Comparison of ENCODE assay signal across 1 cellular context in the genomic region with DNA sequence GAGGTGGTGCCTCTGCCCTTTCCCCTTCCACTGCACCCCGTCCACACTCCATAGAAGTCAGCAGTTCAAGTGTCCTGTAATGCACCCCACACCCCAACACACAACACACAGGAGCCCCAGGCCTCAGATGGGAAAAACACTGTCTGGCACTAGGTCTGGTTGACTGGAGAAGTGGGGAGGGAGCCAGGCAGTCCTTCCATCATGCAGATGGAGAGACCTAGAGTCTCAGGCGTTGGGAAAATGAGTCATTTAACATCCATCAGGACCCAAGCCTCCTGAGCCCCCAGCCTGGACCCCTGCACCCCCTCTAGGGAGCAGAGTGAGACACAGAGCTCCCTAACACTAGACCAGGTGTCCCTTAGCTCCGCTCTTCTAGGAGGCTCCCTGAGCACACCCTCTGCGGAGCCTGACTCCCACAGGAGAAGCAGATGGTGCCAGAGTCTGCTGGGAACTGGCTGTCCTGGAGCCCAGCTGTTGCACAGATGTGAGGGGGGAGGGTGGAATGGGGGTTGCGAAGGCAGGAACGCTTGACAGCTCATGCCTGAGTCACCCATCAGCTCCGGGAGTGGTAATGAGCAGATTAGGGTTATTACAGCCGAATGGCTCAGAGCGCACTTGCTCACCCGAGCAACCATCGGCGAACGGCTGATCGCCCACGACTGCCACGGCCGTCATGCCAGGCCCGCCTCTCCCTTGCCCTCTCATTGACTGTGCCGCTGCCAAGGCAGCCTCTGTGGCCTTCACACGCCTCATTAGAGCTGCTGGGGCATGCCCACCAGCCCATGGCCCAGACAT.
TF ChIP-seq lines count a peak whose summit lies in the region.

No MANE protein-coding gene starts in this region.

TF ChIP-seq in K562, 482 proteins besides CTCF, POLR2A, EP300 and RAD21 (continued from another document and continues in another):
- TF ChIP-seq SMARCA4 (IDR thresholded peaks at IDR 0.05) (peak; percentile 65; the same call in 1 of the 2 replicates), TAF15 (IDR thresholded peaks at IDR 0.05; ENCODE audit: low read depth, low read length) (no peak), HDAC2 (IDR thresholded peaks at IDR 0.05) (no peak), NR4A1 (CRISPR knock-in tag; IDR thresholded peaks at IDR 0.05) (no peak), NR4A1 (tag; IDR thresholded peaks at IDR 0.05) (no peak), RNF2 (IDR thresholded peaks at IDR 0.05) (no peak), KDM5B (IDR thresholded peaks at IDR 0.05; ENCODE audit: insufficient replicate concordance, low read depth, low read length) (no peak), LEF1 (IDR thresholded peaks at IDR 0.05) (no peak), KLF13 (tag; IDR thresholded peaks at IDR 0.05; ENCODE audit: borderline replicate concordance, low read depth) (no peak), TRIM24 (IDR thresholded peaks at IDR 0.05) (peak; percentile 89 to 92), ETV6 (IDR thresholded peaks at IDR 0.05; ENCODE audit: borderline replicate concordance in 1 of 2, low read depth in 2 of 2, low read length in 1 of 2) (no peak), ETV6 (CRISPR knock-in tag; IDR thresholded peaks at IDR 0.05; ENCODE audit: borderline replicate concordance) (no peak), SETDB1 (IDR thresholded peaks at IDR 0.05; ENCODE audit: low read length) (no peak), CBFA2T3 (IDR thresholded peaks at IDR 0.05) (peak; percentile 96), ZNF274 (IDR thresholded peaks at IDR 0.05; ENCODE audit: borderline replicate concordance, low read depth, low read length) (no peak), RBM39 (optimal IDR thresholded peaks at IDR 0.05; ENCODE audit: low read depth, low read length) (no peak), ZNF644 (tag; IDR thresholded peaks at IDR 0.05; ENCODE audit: low read depth) (no peak), FOXK2 (conservative IDR thresholded peaks at IDR 0.05 in 1 of 2, IDR thresholded peaks at IDR 0.05 in 1 of 2; ENCODE audit: low read depth in 2 of 2) (no peak), JUND (IDR thresholded peaks at IDR 0.05; ENCODE audit: borderline replicate concordance, low read depth, low read length) (peak; percentile 81), JUND (tag; IDR thresholded peaks at IDR 0.05; ENCODE audit: borderline replicate concordance, low read depth, low read length) (peak; percentile 48; the same call in 1 of the 3 replicates), YY1 (IDR thresholded peaks at IDR 0.05; ENCODE audit: borderline replicate concordance in 1 of 3, control insufficient read depth in 1 of 3, extremely low read depth in 1 of 3, insufficient read depth in 3 of 3, insufficient read length in 1 of 3, insufficient replicate concordance in 2 of 3, low read depth in 1 of 3, low read length in 2 of 3) (no peak), GTF2E2 (tag; IDR thresholded peaks at IDR 0.05) (0 out of 2 replicates have a peak, but pooled peaks have one; percentile 52), DPF2 (IDR thresholded peaks at IDR 0.05) (peak; percentile 47; the same call in 1 of the 2 replicates), BRF1 (IDR thresholded peaks at IDR 0.05; ENCODE audit: borderline replicate concordance, extremely low read depth, insufficient read length) (no peak), ZFP36 (IDR thresholded peaks at IDR 0.05; ENCODE audit: low read depth, low read length, partially characterized antibody) (no peak), C11orf30 (IDR thresholded peaks at IDR 0.05; ENCODE audit: low read depth) (no peak), SNIP1 (IDR thresholded peaks at IDR 0.05; ENCODE audit: low read depth) (no peak), ZNF3 (CRISPR knock-in tag; IDR thresholded peaks at IDR 0.05) (no peak), ZNF778 (CRISPR knock-in tag; IDR thresholded peaks at IDR 0.05) (no peak), PURB (CRISPR knock-in tag; IDR thresholded peaks at IDR 0.05; ENCODE audit: low read depth) (no peak), SAFB2 (IDR thresholded peaks at IDR 0.05; ENCODE audit: borderline replicate concordance, low read depth, low read length, severe bottlenecking) (no peak), FOSL1 (tag; conservative IDR thresholded peaks at IDR 0.05) (peak; percentile 98), ZNF707 (CRISPR knock-in tag; conservative IDR thresholded peaks at IDR 0.05) (no peak), POLR2AphosphoS5 (IDR thresholded peaks at IDR 0.05; ENCODE audit: control insufficient read depth, insufficient read depth, low read depth, low read length) (peak; percentile 78; the same call in 1 of the 2 replicates), DMBX1 (CRISPR knock-in tag; IDR thresholded peaks at IDR 0.05; ENCODE audit: borderline replicate concordance) (no peak), ZC3H8 (IDR thresholded peaks at IDR 0.05) (no peak), RB1 (IDR thresholded peaks at IDR 0.05; ENCODE audit: low read depth) (no peak), SMAD2 (IDR thresholded peaks at IDR 0.05; ENCODE audit: low read depth, low read length) (no peak), KDM1A (IDR thresholded peaks at IDR 0.05) (peak in 1 of 2 experiments; percentile 71; a peak in 1 of 4 replicates), MEIS2 (IDR thresholded peaks at IDR 0.05; ENCODE audit: partially characterized antibody) (peak; percentile 62), ZNF507 (tag; conservative IDR thresholded peaks at IDR 0.05) (no peak)
- TF ChIP-seq, protein P1, sequence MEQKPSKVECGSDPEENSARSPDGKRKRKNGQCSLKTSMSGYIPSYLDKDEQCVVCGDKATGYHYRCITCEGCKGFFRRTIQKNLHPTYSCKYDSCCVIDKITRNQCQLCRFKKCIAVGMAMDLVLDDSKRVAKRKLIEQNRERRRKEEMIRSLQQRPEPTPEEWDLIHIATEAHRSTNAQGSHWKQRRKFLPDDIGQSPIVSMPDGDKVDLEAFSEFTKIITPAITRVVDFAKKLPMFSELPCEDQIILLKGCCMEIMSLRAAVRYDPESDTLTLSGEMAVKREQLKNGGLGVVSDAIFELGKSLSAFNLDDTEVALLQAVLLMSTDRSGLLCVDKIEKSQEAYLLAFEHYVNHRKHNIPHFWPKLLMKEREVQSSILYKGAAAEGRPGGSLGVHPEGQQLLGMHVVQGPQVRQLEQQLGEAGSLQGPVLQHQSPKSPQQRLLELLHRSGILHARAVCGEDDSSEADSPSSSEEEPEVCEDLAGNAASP (IDR thresholded peaks at IDR 0.05), result no peak
- TF ChIP-seq, protein P2, sequence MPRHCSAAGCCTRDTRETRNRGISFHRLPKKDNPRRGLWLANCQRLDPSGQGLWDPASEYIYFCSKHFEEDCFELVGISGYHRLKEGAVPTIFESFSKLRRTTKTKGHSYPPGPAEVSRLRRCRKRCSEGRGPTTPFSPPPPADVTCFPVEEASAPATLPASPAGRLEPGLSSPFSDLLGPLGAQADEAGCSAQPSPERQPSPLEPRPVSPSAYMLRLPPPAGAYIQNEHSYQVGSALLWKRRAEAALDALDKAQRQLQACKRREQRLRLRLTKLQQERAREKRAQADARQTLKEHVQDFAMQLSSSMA (CRISPR knock-in tag; IDR thresholded peaks at IDR 0.05), result no peak
- TF ChIP-seq, protein P3, sequence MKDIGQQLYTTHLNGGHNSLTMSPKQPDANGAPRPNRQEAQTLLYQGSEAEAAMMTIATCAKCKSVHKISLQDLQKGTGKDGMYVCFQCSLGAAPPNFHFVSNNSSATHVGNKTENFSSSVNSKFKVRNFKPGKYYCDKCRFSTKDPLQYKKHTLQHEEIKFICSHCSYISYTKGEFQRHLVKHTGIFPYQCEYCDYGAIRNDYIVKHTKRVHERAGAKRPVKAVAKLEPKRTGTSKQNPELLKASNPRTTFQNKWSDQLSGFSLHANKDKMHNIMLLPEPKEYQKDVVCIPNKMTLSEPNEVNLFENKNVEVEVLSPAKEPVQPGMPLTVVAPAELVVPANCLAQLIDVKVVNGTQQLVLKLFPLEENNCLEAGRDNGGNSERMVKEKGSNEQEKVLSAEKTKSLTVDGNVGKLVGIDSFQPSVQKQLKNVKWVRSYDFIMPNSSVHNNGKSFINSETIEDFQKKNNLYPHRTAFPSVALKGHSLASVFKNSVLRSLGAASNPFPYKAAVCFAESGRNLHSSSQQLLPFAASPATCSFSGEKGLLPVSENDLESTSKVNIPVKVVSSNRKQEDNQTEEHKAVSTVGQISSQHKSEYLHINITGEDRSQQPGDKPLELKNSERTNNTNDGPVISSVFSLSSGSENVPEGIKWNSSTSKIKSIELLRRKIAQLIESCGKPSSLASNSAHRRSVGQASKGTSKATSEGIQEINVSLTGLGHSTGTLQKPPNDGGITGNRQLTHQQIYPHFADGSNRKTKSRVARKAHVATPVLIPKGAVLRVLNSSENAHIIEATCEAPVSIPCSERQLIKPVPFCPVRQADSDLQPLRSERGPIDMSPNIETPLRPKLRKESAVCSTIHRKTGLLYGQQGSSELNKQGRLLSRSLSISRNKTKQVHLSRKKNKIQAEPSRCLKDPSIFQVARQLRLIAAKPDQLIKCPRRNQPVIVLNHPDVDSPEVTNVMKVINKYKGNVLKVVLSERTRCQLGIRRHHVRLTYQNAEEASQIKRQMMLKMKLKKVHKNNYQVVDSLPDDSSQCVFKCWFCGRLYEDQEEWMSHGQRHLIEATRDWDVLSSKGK (CRISPR knock-in tag; IDR thresholded peaks at IDR 0.05), result no peak
- TF ChIP-seq, protein P4, sequence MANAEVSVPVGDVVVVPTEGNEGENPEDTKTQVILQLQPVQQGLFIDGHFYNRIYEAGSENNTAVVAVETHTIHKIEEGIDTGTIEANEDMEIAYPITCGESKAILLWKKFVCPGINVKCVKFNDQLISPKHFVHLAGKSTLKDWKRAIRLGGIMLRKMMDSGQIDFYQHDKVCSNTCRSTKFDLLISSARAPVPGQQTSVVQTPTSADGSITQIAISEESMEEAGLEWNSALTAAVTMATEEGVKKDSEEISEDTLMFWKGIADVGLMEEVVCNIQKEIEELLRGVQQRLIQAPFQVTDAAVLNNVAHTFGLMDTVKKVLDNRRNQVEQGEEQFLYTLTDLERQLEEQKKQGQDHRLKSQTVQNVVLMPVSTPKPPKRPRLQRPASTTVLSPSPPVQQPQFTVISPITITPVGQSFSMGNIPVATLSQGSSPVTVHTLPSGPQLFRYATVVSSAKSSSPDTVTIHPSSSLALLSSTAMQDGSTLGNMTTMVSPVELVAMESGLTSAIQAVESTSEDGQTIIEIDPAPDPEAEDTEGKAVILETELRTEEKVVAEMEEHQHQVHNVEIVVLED (CRISPR knock-in tag; IDR thresholded peaks at IDR 0.05), result no peak
- TF ChIP-seq, protein P5, sequence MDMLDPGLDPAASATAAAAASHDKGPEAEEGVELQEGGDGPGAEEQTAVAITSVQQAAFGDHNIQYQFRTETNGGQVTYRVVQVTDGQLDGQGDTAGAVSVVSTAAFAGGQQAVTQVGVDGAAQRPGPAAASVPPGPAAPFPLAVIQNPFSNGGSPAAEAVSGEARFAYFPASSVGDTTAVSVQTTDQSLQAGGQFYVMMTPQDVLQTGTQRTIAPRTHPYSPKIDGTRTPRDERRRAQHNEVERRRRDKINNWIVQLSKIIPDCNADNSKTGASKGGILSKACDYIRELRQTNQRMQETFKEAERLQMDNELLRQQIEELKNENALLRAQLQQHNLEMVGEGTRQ (CRISPR knock-in tag; IDR thresholded peaks at IDR 0.05), result no peak
- TF ChIP-seq, protein P6, sequence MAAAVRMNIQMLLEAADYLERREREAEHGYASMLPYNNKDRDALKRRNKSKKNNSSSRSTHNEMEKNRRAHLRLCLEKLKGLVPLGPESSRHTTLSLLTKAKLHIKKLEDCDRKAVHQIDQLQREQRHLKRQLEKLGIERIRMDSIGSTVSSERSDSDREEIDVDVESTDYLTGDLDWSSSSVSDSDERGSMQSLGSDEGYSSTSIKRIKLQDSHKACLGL (CRISPR knock-in tag; IDR thresholded peaks at IDR 0.05; ENCODE audit: borderline replicate concordance, poor library complexity, severe bottlenecking), result no peak
- TF ChIP-seq, protein P7, sequence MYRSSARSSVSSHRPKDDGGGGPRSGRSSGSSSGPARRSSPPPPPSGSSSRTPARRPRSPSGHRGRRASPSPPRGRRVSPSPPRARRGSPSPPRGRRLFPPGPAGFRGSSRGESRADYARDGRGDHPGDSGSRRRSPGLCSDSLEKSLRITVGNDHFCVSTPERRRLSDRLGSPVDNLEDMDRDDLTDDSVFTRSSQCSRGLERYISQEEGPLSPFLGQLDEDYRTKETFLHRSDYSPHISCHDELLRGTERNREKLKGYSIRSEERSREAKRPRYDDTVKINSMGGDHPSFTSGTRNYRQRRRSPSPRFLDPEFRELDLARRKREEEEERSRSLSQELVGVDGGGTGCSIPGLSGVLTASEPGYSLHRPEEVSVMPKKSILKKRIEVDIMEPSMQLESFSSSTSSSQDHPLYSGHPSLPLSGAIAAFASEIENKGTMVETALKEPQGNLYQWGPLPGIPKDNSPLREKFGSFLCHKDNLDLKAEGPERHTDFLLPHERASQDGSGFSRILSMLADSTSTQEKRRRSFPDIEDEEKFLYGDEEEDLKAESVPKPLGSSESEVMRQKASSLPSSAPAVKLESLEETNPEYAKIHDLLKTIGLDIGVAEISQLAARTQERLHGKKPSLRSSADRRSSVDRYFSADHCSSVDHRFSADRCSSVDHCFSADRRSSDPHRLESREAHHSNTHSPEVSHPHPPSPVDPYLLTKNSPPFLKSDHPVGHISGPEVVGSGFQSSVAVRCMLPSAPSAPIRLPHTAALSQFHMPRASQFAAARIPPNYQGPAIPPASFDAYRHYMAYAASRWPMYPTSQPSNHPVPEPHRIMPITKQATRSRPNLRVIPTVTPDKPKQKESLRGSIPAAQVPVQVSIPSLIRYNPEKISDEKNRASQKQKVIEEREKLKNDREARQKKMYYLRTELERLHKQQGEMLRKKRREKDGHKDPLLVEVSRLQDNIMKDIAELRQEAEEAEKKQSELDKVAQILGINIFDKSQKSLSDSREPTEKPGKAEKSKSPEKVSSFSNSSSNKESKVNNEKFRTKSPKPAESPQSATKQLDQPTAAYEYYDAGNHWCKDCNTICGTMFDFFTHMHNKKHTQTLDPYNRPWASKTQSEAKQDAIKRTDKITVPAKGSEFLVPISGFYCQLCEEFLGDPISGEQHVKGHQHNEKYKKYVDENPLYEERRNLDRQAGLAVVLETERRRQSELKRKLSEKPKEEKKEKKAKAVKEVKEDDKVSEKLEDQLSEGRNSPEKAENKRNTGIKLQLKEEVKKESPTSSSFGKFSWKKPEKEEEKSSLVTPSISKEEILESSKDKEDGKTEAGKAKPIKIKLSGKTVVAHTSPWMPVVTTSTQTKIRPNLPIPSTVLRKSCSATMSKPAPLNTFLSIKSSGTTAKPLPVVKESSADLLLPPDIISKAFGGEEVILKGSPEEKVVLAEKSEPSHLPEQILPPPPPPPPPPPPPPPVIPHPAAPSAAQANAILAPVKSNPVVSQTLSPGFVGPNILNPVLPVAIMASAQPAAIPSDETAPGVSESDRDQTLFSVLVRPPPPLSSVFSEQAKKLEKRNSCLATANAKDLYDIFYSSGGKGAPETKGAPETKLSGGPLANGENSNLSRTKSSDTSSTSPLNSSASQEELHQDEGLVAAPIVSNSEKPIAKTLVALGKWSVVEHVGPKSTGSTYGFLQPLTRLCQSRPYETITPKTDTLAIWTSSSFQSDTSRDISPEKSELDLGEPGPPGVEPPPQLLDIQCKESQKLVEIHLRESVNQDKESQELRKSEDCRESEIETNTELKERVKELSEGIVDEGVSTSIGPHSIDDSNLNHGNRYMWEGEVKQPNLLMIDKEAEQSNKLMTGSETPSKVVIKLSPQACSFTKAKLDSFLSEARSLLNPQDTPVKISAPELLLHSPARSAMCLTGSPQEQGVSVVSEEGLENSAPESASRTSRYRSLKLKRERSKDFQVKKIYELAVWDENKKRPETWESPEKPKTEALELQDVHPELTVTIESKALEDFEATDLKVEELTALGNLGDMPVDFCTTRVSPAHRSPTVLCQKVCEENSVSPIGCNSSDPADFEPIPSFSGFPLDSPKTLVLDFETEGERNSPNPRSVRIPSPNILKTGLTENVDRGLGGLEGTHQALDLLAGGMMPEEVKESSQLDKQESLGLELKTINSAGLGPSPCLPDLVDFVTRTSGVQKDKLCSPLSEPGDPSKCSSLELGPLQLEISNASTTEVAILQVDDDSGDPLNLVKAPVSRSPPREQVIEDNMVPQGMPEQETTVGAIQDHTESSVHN (IDR thresholded peaks at IDR 0.05; ENCODE audit: borderline replicate concordance in 1 of 2, low read depth in 1 of 2), result no peak
